18 cellular contexts compared by ENCODE assay signal in genomic region chr20:44716309-44717106, GRCh38. TPM values are rescaled to one million over a fixed set of nuclear protein-coding genes. Genes with fewer than 3 reads are reported as not detected.
A peak's percentile ranks its signal among the peaks of the same experiment; 100 is the strongest.
DNase-seq lines count a peak whose midpoint lies in the region; ATAC-seq and TF ChIP-seq lines count a peak whose summit lies in the region.
"Had no signal": no experiment of that assay in that cellular context is flagged by ENCODE, and none has a peak within 500 bp of the region (broad histone marks: within the 10 kb centered on the region; RNA-seq: fewer than 3 reads in every experiment).

No MANE protein-coding gene starts in this region.

- POLR2A ChIA-PET in RWPE1 (lab: Yijun Ruan, JAX; ENCODE audit: low non-redundant PET) = interaction anchor here (0.6 to 0.7 kb wide), 2 partner anchors 10 to 72 kb away, joined by 3 to 9 read pairs; no protein-coding TSS in a partner anchor

- no peaks in the 10 kb centered on the region for H3K27me3 Mint-ChIP-seq in osteocyte (ENCODE audit: unreplicated experiment)
- H3K27me3 Mint-ChIP-seq: activated CD4-positive, alpha-beta T cell treated with anti-CD3 and anti-CD28 coated beads, Interleukin-2, amount 10 ng/mL, durations not matched to agents 24 days and 14 days; CD4-positive, alpha-beta T cell had no signal

- no peak overlapping the region for H3K4me3 ChIP-seq in epithelial cell of esophagus (ENCODE audit: low read length)
- H3K4me3 ChIP-seq in upper lobe of left lung = peak overlapping the region in 3 of 4 donors; percentile 12 to 35 (median 32)

- H3K36me3 Mint-ChIP-seq in osteocyte (ENCODE audit: unreplicated experiment) = peaks cover 3% of the 10 kb centered on the region
- H3K36me3 Mint-ChIP-seq: activated naive CD8-positive, alpha-beta T cell treated with anti-CD3 and anti-CD28 coated beads, Interleukin-2, amount 10 ng/mL, durations not matched to agents 7 days and 5 days had no signal

- CTCF ChIA-PET in RWPE1 (lab: Yijun Ruan, JAX) = interaction anchor here (1.7 kb wide), 1 partner anchor 10 kb away, joined by 6 read pairs; no protein-coding TSS in a partner anchor

- no peak for TF ChIP-seq EP300 in upper lobe of left lung (IDR thresholded peaks at IDR 0.05)

- ATAC-seq in upper lobe of left lung (ENCODE audit: low FRiP score in 2 of 2) (no peak), HG03469 (IDR thresholded peaks at IDR 0.05; ENCODE audit: unreplicated experiment) (no peak), GM18511 (IDR thresholded peaks at IDR 0.05; ENCODE audit: unreplicated experiment) (no peak), HG02852 (IDR thresholded peaks at IDR 0.05; ENCODE audit: unreplicated experiment) (no peak)

- H3K27ac ChIP-seq in RWPE1 (peak overlapping the region; percentile 78), upper lobe of left lung (peak overlapping the region; percentile 78 to 84 (median 80))

- H3K9me3 Mint-ChIP-seq in osteocyte (ENCODE audit: unreplicated experiment) = no peaks in the 10 kb centered on the region
- H3K9me3 Mint-ChIP-seq: activated CD4-positive, alpha-beta T cell treated with anti-CD3 and anti-CD28 coated beads, Interleukin-2, amount 10 ng/mL, durations not matched to agents 24 days and 14 days; activated naive CD8-positive, alpha-beta T cell treated with anti-CD3 and anti-CD28 coated beads, Interleukin-2, amount 10 ng/mL, durations not matched to agents 7 days and 5 days; CD4-positive, alpha-beta T cell; central memory CD8-positive, alpha-beta T cell; H9 had no signal

- H3K27me3 ChIP-seq in upper lobe of left lung = no peaks in the 10 kb centered on the region

- H3K9me3 ChIP-seq in upper lobe of left lung = no peaks in the 10 kb centered on the region

- no peaks in the 10 kb centered on the region for H3K36me3 ChIP-seq in upper lobe of left lung

- no peak for TF ChIP-seq POLR2A in upper lobe of left lung (IDR thresholded peaks at IDR 0.05)

- DNase-seq in RWPE1 (ENCODE audit: low spot score) (no peak), epithelial cell of esophagus (ENCODE audit: low read depth) (peak; percentile 54), osteocyte (ENCODE audit: extremely low spot score, unreplicated experiment) (no peak), upper lobe of left lung (no peak)
- DNase-seq: activated CD4-positive, alpha-beta T cell treated with anti-CD3 and anti-CD28 coated beads, Interleukin-2, amount 10 ng/mL, durations not matched to agents 24 days and 14 days; activated naive CD8-positive, alpha-beta T cell treated with anti-CD3 and anti-CD28 coated beads, Interleukin-2, amount 10 ng/mL, durations not matched to agents 7 days and 5 days; activated T-cell treated with anti-CD3 and anti-CD28 coated beads, Interleukin-2, amount 50 U/mL, for 1 hour; CD4-positive, alpha-beta T cell; DND-41; H9; kidney glomerular epithelial cell; NCI-H1092; NCI-H2171 had no signal

- H3K27ac Mint-ChIP-seq in osteocyte (ENCODE audit: unreplicated experiment) = peak overlapping the region; percentile 88
- H3K27ac Mint-ChIP-seq: activated CD4-positive, alpha-beta T cell treated with anti-CD3 and anti-CD28 coated beads, Interleukin-2, amount 10 ng/mL, durations not matched to agents 24 days and 14 days; activated naive CD8-positive, alpha-beta T cell treated with anti-CD3 and anti-CD28 coated beads, Interleukin-2, amount 10 ng/mL, durations not matched to agents 7 days and 5 days; CD4-positive, alpha-beta T cell; H9; progenitor cell of endocrine pancreas had no signal

- peaks cover 75% of the 10 kb centered on the region for H3K4me1 Mint-ChIP-seq in osteocyte (ENCODE audit: unreplicated experiment)
- H3K4me1 Mint-ChIP-seq: activated CD4-positive, alpha-beta T cell treated with anti-CD3 and anti-CD28 coated beads, Interleukin-2, amount 10 ng/mL, durations not matched to agents 24 days and 14 days; activated naive CD8-positive, alpha-beta T cell treated with anti-CD3 and anti-CD28 coated beads, Interleukin-2, amount 10 ng/mL, durations not matched to agents 7 days and 5 days; central memory CD8-positive, alpha-beta T cell had no signal

- TF ChIP-seq CTCF in RWPE1 (conservative IDR thresholded peaks at IDR 0.05; ENCODE audit: low read depth) (no peak), epithelial cell of esophagus (IDR thresholded peaks at IDR 0.05; ENCODE audit: insufficient read depth, low read depth, low read length, missing control alignments) (no peak), osteocyte (IDR thresholded peaks at IDR 0.05) (no peak), upper lobe of left lung (IDR thresholded peaks at IDR 0.05) (no peak)

- no peak overlapping the region for H3K4me3 Mint-ChIP-seq in osteocyte (ENCODE audit: unreplicated experiment)
- H3K4me3 Mint-ChIP-seq: activated CD4-positive, alpha-beta T cell treated with anti-CD3 and anti-CD28 coated beads, Interleukin-2, amount 10 ng/mL, durations not matched to agents 24 days and 14 days; activated naive CD8-positive, alpha-beta T cell treated with anti-CD3 and anti-CD28 coated beads, Interleukin-2, amount 10 ng/mL, durations not matched to agents 7 days and 5 days; CD4-positive, alpha-beta T cell; central memory CD8-positive, alpha-beta T cell; H9 had no signal

- WGBS in upper lobe of left lung, 2 donors = 85 to 87% methylated on average over 10 to 13 of the region's 13 CpGs

- peaks cover 15 to 38% (median 28%) of the 10 kb centered on the region in 4 donors for H3K4me1 ChIP-seq in upper lobe of left lung

RNA-seq across cellular contexts. Expression of gene CCN5, which starts 1.3 kb away (rescaled TPM):
- total RNA-seq in osteocyte = 18.2 and 24.0 TPM in 2 replicates
- total RNA-seq in upper lobe of left lung = 100 to 1,000 TPM in 3 of 6 donors, 10 to 100 TPM in 3; 44.9 to 168 (median 122) TPM
- total RNA-seq: activated CD4-positive, alpha-beta T cell treated with anti-CD3 and anti-CD28 coated beads, Interleukin-2, amount 10 ng/mL, durations not matched to agents 24 days and 14 days; activated naive CD8-positive, alpha-beta T cell treated with anti-CD3 and anti-CD28 coated beads, Interleukin-2, amount 10 ng/mL, durations not matched to agents 7 days and 5 days; CD4-positive, alpha-beta T cell; H9; progenitor cell of endocrine pancreas had no signal

RNA-seq across cellular contexts. Expression of gene KCNK15, which starts 29.2 kb away (rescaled TPM):
- total RNA-seq in osteocyte = 17.5 and 21.5 TPM in 2 replicates
- total RNA-seq in upper lobe of left lung = 1 to 10 TPM; 1.0 to 2.7 (median 1.7) TPM
- total RNA-seq: activated naive CD8-positive, alpha-beta T cell treated with anti-CD3 and anti-CD28 coated beads, Interleukin-2, amount 10 ng/mL, durations not matched to agents 7 days and 5 days; CD4-positive, alpha-beta T cell had no signal
